ENCODE assay signal across 8 cellular contexts in genomic region chr7:113144839-113145238, GRCh38.
"Had no signal": no experiment of that assay in that cellular context is flagged by ENCODE, and none has a peak within 500 bp of the region (broad histone marks: within the 10 kb centered on the region; RNA-seq: fewer than 3 reads in every experiment).

No MANE protein-coding gene starts in this region.

- H3K4me3 ChIP-seq: colonic mucosa, heart left ventricle, skin epidermis, tibial artery had no signal

- H3K27me3 ChIP-seq: colonic mucosa, heart left ventricle, tibial artery had no signal

- DNase-seq: activated CD4-positive, alpha-beta T cell treated with anti-CD3 and anti-CD28 coated beads for 4 hours; activated naive CD4-positive, alpha-beta T cell treated with Interleukin-2 at 50 U/mL for 16 hours; colonic mucosa; heart left ventricle; kidney; tibial artery had no signal

- H3K36me3 ChIP-seq: colonic mucosa, heart left ventricle, tibial artery had no signal

- H3K4me1 ChIP-seq: colonic mucosa, heart left ventricle, tibial artery had no signal

- ATAC-seq: heart left ventricle had no signal

- H3K4me3 Mint-ChIP-seq: neural crest cell had no signal

- H3K27ac ChIP-seq: colonic mucosa, heart left ventricle, skin epidermis, tibial artery had no signal

- H3K9me3 ChIP-seq: colonic mucosa, heart left ventricle, tibial artery had no signal
